In genomic region chr1:11918779-11919519, GRCh38 we compare ENCODE assay signal across 8 cellular contexts. TPM values are rescaled to one million over a fixed set of nuclear protein-coding genes. Genes with fewer than 3 reads are reported as not detected.
DNase-seq lines count a peak whose midpoint lies in the region; ATAC-seq, FAIRE-seq and TF ChIP-seq lines count a peak whose summit lies in the region.

No MANE protein-coding gene starts in this region.

- H3K27ac ChIP-seq in K562 (ENCODE audit: extremely low read depth, low read depth, low read length), result no peak overlapping the region
- peak overlapping the region; percentile 59 to 85 for H3K27ac ChIP-seq in right atrium auricular region
- H3K27ac ChIP-seq in skeletal muscle tissue (ENCODE audit: low read depth, low read length), result peak overlapping the region; percentile 95

- peaks cover 13% of the 10 kb centered on the region for H4K20me1 ChIP-seq in K562 (replicated peaks; ENCODE audit: control insufficient read depth, insufficient read depth, low read length)

- no peaks in the 10 kb centered on the region for H3K9me1 ChIP-seq in K562 (ENCODE audit: control insufficient read depth, insufficient read depth, low read length)

- H3K4me3 ChIP-seq in K562, result no peak overlapping the region
- no peak overlapping the region for H3K4me3 ChIP-seq in right atrium auricular region
- H3K4me3 ChIP-seq in skeletal muscle tissue (ENCODE audit: low read length in 3 of 3), result peak overlapping the region in 2 of 3 donors; percentile 5 to 64

- POLR2A ChIA-PET in K562 (lab: Yijun Ruan, JAX), result interaction anchor here (0.9 to 8.0 kb wide), 2 partner anchors 10 to 61 kb away, joined by 3 to 236 read pairs; partner anchors contain the start of gene MFN2

- peaks cover 5 to 26% of the 10 kb centered on the region in 2 experiments; a peak in 4 of 5 replicates for H3K4me1 ChIP-seq in K562 (replicated peaks in 1 of 2; ENCODE audit: control insufficient read depth in 2 of 2, insufficient read depth in 2 of 2, low read length in 2 of 2)
- peaks cover 0 to 46% of the 10 kb centered on the region in 2 donors for H3K4me1 ChIP-seq in right atrium auricular region
- peaks cover 43 to 60% (median 53%) of the 10 kb centered on the region in 3 donors for H3K4me1 ChIP-seq in skeletal muscle tissue (ENCODE audit: control insufficient read depth in 3 of 3, insufficient read depth in 3 of 3, low read length in 3 of 3)

- H3K4me2 ChIP-seq in K562 (ENCODE audit: insufficient read depth, low read length), result no peak overlapping the region

- H3K79me2 ChIP-seq in K562 (ENCODE audit: control insufficient read depth, insufficient read depth, low read length), result peaks cover 30% of the 10 kb centered on the region

- H3K36me3 ChIP-seq in K562 (ENCODE audit: control insufficient read depth, insufficient read depth, low read length) (peaks cover 57% of the 10 kb centered on the region; the same call in 2 of the 3 replicates), right atrium auricular region (peaks cover 30% of the 10 kb centered on the region), skeletal muscle tissue (ENCODE audit: control insufficient read depth in 3 of 3, insufficient read depth in 3 of 3, low read length in 3 of 3) (peaks cover 10 to 20% (median 14%) of the 10 kb centered on the region in 3 donors)

- H3K9me3 ChIP-seq in K562 (replicated peaks; ENCODE audit: control insufficient read depth, insufficient read depth, low read depth, low read length) (no peaks in the 10 kb centered on the region), right atrium auricular region (no peaks in the 10 kb centered on the region), skeletal muscle tissue (ENCODE audit: control insufficient read depth in 3 of 3, low read length in 3 of 3) (no peaks in the 10 kb centered on the region)

- no peak for TF ChIP-seq POLR2A in H54 (IDR thresholded peaks at IDR 0.05; ENCODE audit: low read depth, low read length)
- TF ChIP-seq POLR2A in K562 (conservative IDR thresholded peaks at IDR 0.05), result no peak

- H2AFZ ChIP-seq in K562 (ENCODE audit: low read depth, low read length), result no peak overlapping the region

- no peaks in the 10 kb centered on the region for H3K27me3 ChIP-seq in K562 (ENCODE audit: control insufficient read depth in 2 of 2, insufficient read depth in 2 of 2, low read length in 2 of 2)
- no peaks in the 10 kb centered on the region for H3K27me3 ChIP-seq in right atrium auricular region
- no peaks in the 10 kb centered on the region for H3K27me3 ChIP-seq in skeletal muscle tissue (ENCODE audit: control insufficient read depth in 3 of 3, insufficient read depth in 3 of 3, low read length in 3 of 3)

- no TSS peak for BruUV-seq in K562 (replicated peaks; lab: Mats Ljungman, UMichigan)

- H3K9ac ChIP-seq in K562 (ENCODE audit: insufficient read depth in 1 of 2, low read depth in 2 of 2, low read length in 2 of 2), result peak overlapping the region in 1 of 2 experiments; percentile 1; a peak in 2 of 4 replicates
- peak overlapping the region; percentile 60 to 81 (median 67) for H3K9ac ChIP-seq in skeletal muscle tissue (ENCODE audit: low read depth in 1 of 3, low read length in 3 of 3)

- TF ChIP-seq CTCF in K562 (IDR thresholded peaks at IDR 0.05 in 2 of 3, conservative IDR thresholded peaks at IDR 0.05 in 1 of 3; ENCODE audit: insufficient read depth in 2 of 3, low read depth in 1 of 3, low read length in 3 of 3), result no peak
- no peak for TF ChIP-seq CTCF in right atrium auricular region (IDR thresholded peaks at IDR 0.05)

- intact Hi-C loops in K562 (cut with micrococcal nuclease), result no loop called here

- no peak for TF ChIP-seq EP300 in K562 (IDR thresholded peaks at IDR 0.05; ENCODE audit: low read length)

- CTCF ChIA-PET in K562 (lab: Yijun Ruan, JAX; ENCODE audit: low intra/inter-chr PET ratio), result no interaction called here

- FAIRE-seq in H54 (lab: Jason Lieb, UNC) (peak; percentile 33), K562 (lab: Jason Lieb, UNC) (no peak)

- ATAC-seq in K562, result no peak
- no peak for ATAC-seq in HG02610 (IDR thresholded peaks at IDR 0.05; ENCODE audit: unreplicated experiment)

- WGBS in K562 (ENCODE audit: insufficient coverage, low coverage, missing lambda C conversion rate), result 79% methylated on average over 14 of the region's 14 CpGs

- in situ Hi-C loops in K562 (cut with MboI), result no loop called here

- TF ChIP-seq RAD21 in K562 (CRISPR knock-in tag; conservative IDR thresholded peaks at IDR 0.05 in 1 of 2, IDR thresholded peaks at IDR 0.05 in 1 of 2), result no peak

- DNase-seq in H54 (ENCODE audit: insufficient read length, low spot score) (peak; percentile 59), K562 (ENCODE audit: extremely low read depth in 1 of 4, low spot score in 3 of 4) (no peak), right atrium auricular region (ENCODE audit: low spot score) (peak; percentile 84), SIG-M5 (lab: John Stamatoyannopoulos, UW) (no peak), iPS-NIHi7 (ENCODE audit: extremely low spot score) (no peak), DMS153 (lab: John Stamatoyannopoulos, UW) (no peak)

TF ChIP-seq in K562, 482 proteins besides CTCF, POLR2A, EP300 and RAD21:
- 0 out of 2 replicates have a peak, but pooled peaks have one; percentile 4 for TF ChIP-seq RBFOX2 (IDR thresholded peaks at IDR 0.05; ENCODE audit: low read depth, low read length)
- no peak for TF ChIP-seq HMG20B (CRISPR knock-in tag; IDR thresholded peaks at IDR 0.05)

RNA-seq across cellular contexts. Expression of gene KIAA2013, which starts 7.3 kb away (rescaled TPM):
- total RNA-seq in K562 (2011; cell fraction: chromatin; rRNA removed; ENCODE audit: low replicate concordance), result 23.5 and 87.3 TPM in 2 replicates
- 116 and 137 TPM in 2 replicates for total RNA-seq in K562 (2011; cell fraction: nucleolus; rRNA removed)
- total RNA-seq in K562 (2011; cell fraction: nucleoplasm; rRNA removed), result 76.4 and 80.1 TPM in 2 replicates
- total RNA-seq in K562 (2014; rRNA removed) (55.0 and 62.5 TPM in 2 replicates), K562 (2014; rRNA removed; fragmentation: Illumina TruSeq; extraction: Trizol) (10.8 and 12.9 TPM in 2 replicates), K562 (2015; rRNA removed; fragmentation: Illumina TruSeq; extraction: Trizol) (36.8 TPM in 2 replicates), K562 (2021) (57.1 and 57.6 TPM in 2 replicates), right atrium auricular region (10 to 100 TPM; 70.8 to 73.2 TPM), skeletal muscle tissue (20.9 TPM)
- polyA plus RNA-seq in K562 (2011; rRNA removed) (38.8 and 61.3 TPM in 2 replicates), K562 (2014; fragmentation: Illumina TruSeq; extraction: Trizol) (21.8 and 34.4 TPM in 2 replicates), K562 (2014; fragmentation: Nextera tagmentation; extraction: Ambion mirVana) (1 to 10 TPM; 2.2 to 3.0 TPM), K562 (2014; rRNA removed) (50.7 and 56.7 TPM in 2 replicates)
- polyA plus RNA-seq in K562 (2011; cell fraction: cytosol; rRNA removed), result 106 and 197 TPM in 2 replicates
- polyA plus RNA-seq in K562 (2011; cell fraction: nucleus; rRNA removed), result 47.0 and 58.8 TPM in 2 replicates
- polyA plus RNA-seq in K562 (2012), result 35.0 and 51.2 TPM in 2 replicates
- polyA minus RNA-seq in K562 (2011; rRNA and poly(A)+ RNA removed), result 23.2 and 34.4 TPM in 2 replicates
- 47.3 and 62.2 TPM in 2 replicates for polyA minus RNA-seq in K562 (2011; cell fraction: cytosol; rRNA and poly(A)+ RNA removed)
- 14.8 and 25.5 TPM in 2 replicates for polyA minus RNA-seq in K562 (2011; cell fraction: nucleus; rRNA and poly(A)+ RNA removed)

RNA-seq across cellular contexts. Expression of gene PLOD1, which starts 15.6 kb away (rescaled TPM):
- total RNA-seq in K562 (2011; cell fraction: chromatin; rRNA removed; ENCODE audit: low replicate concordance), result 140 and 357 TPM in 2 replicates
- 408 and 448 TPM in 2 replicates for total RNA-seq in K562 (2011; cell fraction: nucleolus; rRNA removed)
- total RNA-seq in K562 (2011; cell fraction: nucleoplasm; rRNA removed), result 258 and 294 TPM in 2 replicates
- total RNA-seq in K562 (2014; rRNA removed) (58.5 and 81.4 TPM in 2 replicates), K562 (2014; rRNA removed; fragmentation: Illumina TruSeq; extraction: Trizol) (30.7 and 41.6 TPM in 2 replicates), K562 (2015; rRNA removed; fragmentation: Illumina TruSeq; extraction: Trizol) (49.6 and 51.6 TPM in 2 replicates), K562 (2021) (90.8 and 92.9 TPM in 2 replicates), right atrium auricular region (10 to 100 TPM; 56.1 to 58.1 TPM), skeletal muscle tissue (97.6 TPM)
- polyA plus RNA-seq in K562 (2011; rRNA removed) (80.2 and 156 TPM in 2 replicates), K562 (2014; fragmentation: Illumina TruSeq; extraction: Trizol) (76.9 and 83.7 TPM in 2 replicates), K562 (2014; fragmentation: Nextera tagmentation; extraction: Ambion mirVana) (10 to 100 TPM; 16.6 to 27.1 TPM), K562 (2014; rRNA removed) (52.7 and 70.2 TPM in 2 replicates)
- polyA plus RNA-seq in K562 (2011; cell fraction: cytosol; rRNA removed), result 160 and 179 TPM in 2 replicates
- polyA plus RNA-seq in K562 (2011; cell fraction: nucleus; rRNA removed), result 178 and 231 TPM in 2 replicates
- polyA plus RNA-seq in K562 (2012), result 112 and 129 TPM in 2 replicates
- 77.2 and 82.6 TPM in 2 replicates for polyA minus RNA-seq in K562 (2011; rRNA and poly(A)+ RNA removed)
- 127 and 153 TPM in 2 replicates for polyA minus RNA-seq in K562 (2011; cell fraction: cytosol; rRNA and poly(A)+ RNA removed)
- 55.1 and 85.3 TPM in 2 replicates for polyA minus RNA-seq in K562 (2011; cell fraction: nucleus; rRNA and poly(A)+ RNA removed)

Comparison
In these comparisons a context has a peak if more than half of its experiments do, and no peak if none do; other contexts are left out.
1. DNase-seq: peak in H54 (single experiment) and right atrium auricular region (single experiment); none in K562 (0 of 4), SIG-M5 (single experiment), iPS-NIHi7 (single experiment) and DMS153 (single experiment).
2. H3K4me3 ChIP-seq: peak in skeletal muscle tissue (2 of 3); none in K562 (single experiment) and right atrium auricular region (0 of 2).